14 cellular contexts compared by ENCODE assay signal in the genomic region with DNA sequence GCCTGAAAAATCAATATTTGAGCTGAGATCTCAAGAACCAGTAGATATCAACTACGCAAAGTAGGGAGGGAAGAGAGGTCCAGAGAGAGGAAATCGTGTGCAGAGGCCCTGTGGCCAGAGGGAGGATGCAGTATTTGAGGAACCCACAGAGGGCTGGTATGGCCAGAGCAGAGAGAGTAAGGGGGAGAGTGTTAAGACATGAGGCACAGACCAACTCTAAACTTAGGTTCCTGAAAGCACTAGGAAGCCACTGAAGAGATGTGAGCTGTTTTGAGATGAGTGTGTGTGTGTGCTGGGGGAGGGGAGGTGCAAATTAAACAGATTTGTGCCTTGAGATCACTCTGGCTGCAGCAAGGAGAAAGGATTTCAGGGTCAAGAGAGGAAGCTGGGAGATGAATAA. TPM values are rescaled to one million over a fixed set of nuclear protein-coding genes. Genes with fewer than 3 reads are reported as not detected.
DNase-seq lines count a peak whose midpoint lies in the region; ATAC-seq, FAIRE-seq and TF ChIP-seq lines count a peak whose summit lies in the region.
"Had no signal": no experiment of that assay in that cellular context is flagged by ENCODE, and none has a peak within 500 bp of the region (broad histone marks: within the 10 kb centered on the region; RNA-seq: fewer than 3 reads in every experiment).

No MANE protein-coding gene starts in this region.

- ATAC-seq in GM18861 (IDR thresholded peaks at IDR 0.05; ENCODE audit: unreplicated experiment) (peak; percentile 80), GM21447 (IDR thresholded peaks at IDR 0.05; ENCODE audit: unreplicated experiment) (peak; percentile 93), HG03175 (IDR thresholded peaks at IDR 0.05; ENCODE audit: unreplicated experiment) (peak; percentile 93)
- ATAC-seq: gastroesophageal sphincter had no signal

- TF ChIP-seq CTCF in bronchial epithelial cell (IDR thresholded peaks at IDR 0.05; ENCODE audit: insufficient read depth, low read length, severe bottlenecking) (no peak), breast epithelium (IDR thresholded peaks at IDR 0.05) (no peak)

- no peak overlapping the region for H3K27ac ChIP-seq in breast epithelium
- H3K27ac ChIP-seq: gastroesophageal sphincter, KMS-11, right atrium auricular region had no signal

- H3K4me3 ChIP-seq in bronchial epithelial cell (ENCODE audit: low read depth, low read length) (no peak overlapping the region), breast epithelium (no peak overlapping the region)
- H3K4me3 ChIP-seq: gastroesophageal sphincter, right atrium auricular region had no signal

- intact Hi-C loops in breast epithelium (cut with DNase I; ENCODE audit: low total_unique reads), result no loop called here

- H3K9me3 ChIP-seq in breast epithelium, result no peaks in the 10 kb centered on the region
- H3K9me3 ChIP-seq: gastroesophageal sphincter, right atrium auricular region had no signal

- H3K4me1 ChIP-seq in breast epithelium, result no peaks in the 10 kb centered on the region
- H3K4me1 ChIP-seq: gastroesophageal sphincter, right atrium auricular region had no signal

- peaks cover 3% of the 10 kb centered on the region for H3K27me3 ChIP-seq in bronchial epithelial cell (ENCODE audit: control insufficient read depth, insufficient read depth, low read length)
- H3K27me3 ChIP-seq in breast epithelium, result no peaks in the 10 kb centered on the region
- H3K27me3 ChIP-seq: right atrium auricular region had no signal

- TF ChIP-seq POLR2A in breast epithelium (IDR thresholded peaks at IDR 0.05), result no peak

- peak; percentile 36 for FAIRE-seq in bronchial epithelial cell (lab: Jason Lieb, UNC)
- FAIRE-seq: H1 had no signal

- H3K36me3 ChIP-seq in bronchial epithelial cell (ENCODE audit: control insufficient read depth, insufficient read depth, low read length) (no peaks in the 10 kb centered on the region), breast epithelium (no peaks in the 10 kb centered on the region)
- H3K36me3 ChIP-seq: gastroesophageal sphincter, right atrium auricular region had no signal

- DNase-seq in bronchial epithelial cell (ENCODE audit: low read depth) (no peak), breast epithelium (ENCODE audit: low spot score in 2 of 2) (no peak), UCSD-AML1 (lab: John Stamatoyannopoulos, UW; ENCODE audit: unreplicated experiment) (no peak), 8988T (no peak)
- DNase-seq: DMS79, NCI-H524 treated with DMSO at 0.1 percent for 48 hours had no signal

RNA-seq across cellular contexts. Expression of gene SLC13A2, which starts 10.9 kb away (rescaled TPM):
- not detected in 2 replicates for total RNA-seq in bronchial epithelial cell
- total RNA-seq in breast epithelium, result 1 to 10 TPM in 1 of 3 donors, under 1 TPM in 1, not detected in 1; 0.66 to 4.0 TPM
- total RNA-seq: cerebellum, H1, right atrium auricular region had no signal

RNA-seq across cellular contexts. Expression of gene FOXN1, which starts 21.9 kb away (rescaled TPM):
- total RNA-seq in bronchial epithelial cell, result 0.38 TPM in 1 of 2 replicates, not detected in the other
- total RNA-seq in breast epithelium, result under 1 TPM in 1 of 3 donors, not detected in 2; 0.29 TPM
- total RNA-seq: cerebellum, H1, right atrium auricular region had no signal
